ENCODE assay signal across 13 cellular contexts in the genomic region with DNA sequence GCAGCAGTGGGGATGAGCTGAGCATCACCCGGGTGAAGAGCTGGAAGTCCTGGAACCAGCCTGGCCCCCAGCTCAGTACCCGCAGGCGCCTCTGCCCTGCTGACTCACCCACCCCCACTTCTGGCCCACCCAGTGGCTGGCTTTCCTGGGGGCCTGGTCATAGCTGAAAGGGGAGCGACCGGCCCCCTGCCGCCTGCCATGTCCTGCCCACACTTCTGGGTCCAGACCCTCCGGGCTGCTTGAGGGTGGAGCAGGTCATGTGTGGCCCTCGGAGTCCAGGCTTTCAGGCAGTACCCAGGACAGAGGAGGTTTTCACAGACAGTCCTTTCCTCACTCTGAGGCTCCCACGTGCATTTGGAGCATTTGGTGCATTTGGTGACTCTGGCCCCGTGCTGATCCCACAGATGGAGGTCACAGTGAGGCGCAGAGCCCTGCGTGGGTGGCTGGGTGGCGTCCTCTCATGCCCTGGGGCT. TPM values are rescaled to one million over a fixed set of nuclear protein-coding genes. Genes with fewer than 3 reads are reported as not detected.
DNase-seq lines count a peak whose midpoint lies in the region; ATAC-seq lines count a peak whose summit lies in the region.
"Had no signal": no experiment of that assay in that cellular context is flagged by ENCODE, and none has a peak within 500 bp of the region (broad histone marks: within the 10 kb centered on the region; RNA-seq: fewer than 3 reads in every experiment).

No MANE protein-coding gene starts in this region.

- peak overlapping the region; percentile 87 for H2BK12ac ChIP-seq in neuronal stem cell (ENCODE audit: low read length)

- no peak overlapping the region for H3K4me3 ChIP-seq in CD4-positive, CD25-positive, alpha-beta regulatory T cell (ENCODE audit: low read depth, low read length)
- no peak overlapping the region for H3K4me3 ChIP-seq in neuronal stem cell (ENCODE audit: low read length in 2 of 2)
- no peak overlapping the region for H3K4me3 ChIP-seq in HAP-1
- H3K4me3 ChIP-seq: gastroesophageal sphincter, vagina had no signal

- no peak for ATAC-seq in CD4-positive, CD25-positive, alpha-beta regulatory T cell (ENCODE audit: low read depth in 2 of 2)
- ATAC-seq in HG02973 (IDR thresholded peaks at IDR 0.05; ENCODE audit: unreplicated experiment): no peak
- ATAC-seq: activated CD4-positive, CD25-positive, alpha-beta regulatory T cell treated with anti-CD3 and anti-CD28 coated beads, Interleukin-2, amount 50 U/mL, for 24 hours; gastroesophageal sphincter had no signal

- no peaks in the 10 kb centered on the region for H3K9me3 ChIP-seq in CD4-positive, CD25-positive, alpha-beta regulatory T cell (ENCODE audit: control insufficient read depth in 2 of 2, low read length in 2 of 2)
- H3K9me3 ChIP-seq in KOPT-K1 (ENCODE audit: insufficient read depth, low read length, poor library complexity, severe bottlenecking): no peaks in the 10 kb centered on the region
- no peaks in the 10 kb centered on the region for H3K9me3 ChIP-seq in neuronal stem cell (replicated peaks in 1 of 2; ENCODE audit: control insufficient read depth in 2 of 2, insufficient read depth in 1 of 2, low read depth in 1 of 2, low read length in 2 of 2)
- no peaks in the 10 kb centered on the region for H3K9me3 ChIP-seq in HAP-1
- H3K9me3 ChIP-seq: gastroesophageal sphincter, vagina had no signal

- H3K18ac ChIP-seq in neuronal stem cell (ENCODE audit: low read length): peak overlapping the region; percentile 90

- intact Hi-C loops in activated T-helper 2 cell treated with anti-CD3 and anti-CD28 coated beads, Interferon-gamma antibody, Interleukin-2, Interleukin-4, amounts not matched to agents 10 μg/mL and 5 μg/mL and 100 μg/mL, durations not matched to agents 14 hours and 24 hours and 36 hours (cut with micrococcal nuclease): no loop called here

- no peaks in the 10 kb centered on the region for H3K36me3 Mint-ChIP-seq in CD4-positive, CD25-positive, alpha-beta regulatory T cell
- H3K36me3 Mint-ChIP-seq in activated T-helper 2 cell treated with anti-CD3 and anti-CD28 coated beads, Interferon-gamma antibody, Interleukin-2, Interleukin-4, amounts not matched to agents 10 μg/mL and 5 μg/mL and 100 μg/mL, durations not matched to agents 14 hours and 24 hours and 36 hours (ENCODE audit: low read depth): no peaks in the 10 kb centered on the region
- H3K36me3 Mint-ChIP-seq: brain, immature natural killer cell had no signal

- no peaks in the 10 kb centered on the region for H3K27me3 ChIP-seq in CD4-positive, CD25-positive, alpha-beta regulatory T cell (ENCODE audit: control insufficient read depth, insufficient read depth, low read length)
- H3K27me3 ChIP-seq in neuronal stem cell (ENCODE audit: control insufficient read depth in 3 of 3, insufficient read depth in 3 of 3, low read depth in 1 of 3, low read length in 3 of 3): peaks cover 0 to 17% (median 0%) of the 10 kb centered on the region in 3 experiments
- no peaks in the 10 kb centered on the region for H3K27me3 ChIP-seq in HAP-1 (ENCODE audit: low read depth)
- H3K27me3 ChIP-seq: vagina had no signal

- H3K9ac ChIP-seq in neuronal stem cell (ENCODE audit: low read depth, low read length, poor library complexity): peak overlapping the region; percentile 63

- H4K8ac ChIP-seq in neuronal stem cell (ENCODE audit: low read depth, low read length): no peak overlapping the region

- peak overlapping the region; percentile 99 for H2AK5ac ChIP-seq in neuronal stem cell (ENCODE audit: low read depth, low read length)

- H3K79me1 ChIP-seq in neuronal stem cell (ENCODE audit: low read depth, low read length): no peaks in the 10 kb centered on the region

- H3K36me3 ChIP-seq in CD4-positive, CD25-positive, alpha-beta regulatory T cell (ENCODE audit: control insufficient read depth, insufficient read depth, low read length): no peaks in the 10 kb centered on the region
- H3K36me3 ChIP-seq in KOPT-K1 (ENCODE audit: insufficient read depth, low read length) (no peaks in the 10 kb centered on the region), neuronal stem cell (replicated peaks in 1 of 2; ENCODE audit: control insufficient read depth in 2 of 2, insufficient read depth in 2 of 2, low read length in 2 of 2) (no peaks in the 10 kb centered on the region), HAP-1 (replicated peaks) (no peaks in the 10 kb centered on the region)
- H3K36me3 ChIP-seq: gastroesophageal sphincter, vagina had no signal

- H3K27ac Mint-ChIP-seq in CD4-positive, CD25-positive, alpha-beta regulatory T cell: peak overlapping the region in 2 of 3 donors; percentile 78 to 83
- H3K27ac Mint-ChIP-seq in activated T-helper 2 cell treated with anti-CD3 and anti-CD28 coated beads, Interferon-gamma antibody, Interleukin-2, Interleukin-4, amounts not matched to agents 10 μg/mL and 5 μg/mL and 100 μg/mL, durations not matched to agents 14 hours and 24 hours and 36 hours: peak overlapping the region; percentile 48

- H3K14ac ChIP-seq in neuronal stem cell (ENCODE audit: low read length): peak overlapping the region; percentile 71

- H2BK15ac ChIP-seq in neuronal stem cell (ENCODE audit: low read length): peak overlapping the region; percentile 99

- no peak for DNase-seq in CD4-positive, CD25-positive, alpha-beta regulatory T cell
- no peak for DNase-seq in activated T-helper 2 cell treated with anti-CD3 and anti-CD28 coated beads, Interferon-gamma antibody, Interleukin-2, Interleukin-4, amounts not matched to agents 10 μg/mL and 5 μg/mL and 100 μg/mL, durations not matched to agents 14 hours and 24 hours and 36 hours (ENCODE audit: low spot score)
- DNase-seq in neuronal stem cell (ENCODE audit: low spot score) (no peak), NCI-H146 treated with DMSO at 0.1 percent for 48 hours (lab: John Stamatoyannopoulos, UW; ENCODE audit: unreplicated experiment) (no peak), HAP-1 (ENCODE audit: low spot score in 2 of 2) (no peak)
- DNase-seq in activated CD4-positive, alpha-beta T cell treated with anti-CD3 and anti-CD28 coated beads, Interleukin-2, amount 50 U/mL, for 1 hour: no peak
- DNase-seq: immature natural killer cell had no signal

- H2AFZ ChIP-seq in neuronal stem cell (ENCODE audit: low read length): peak overlapping the region; percentile 19

- H3K4me3 Mint-ChIP-seq in CD4-positive, CD25-positive, alpha-beta regulatory T cell: peak overlapping the region in 1 of 4 donors; percentile 38
- no peak overlapping the region for H3K4me3 Mint-ChIP-seq in activated T-helper 2 cell treated with anti-CD3 and anti-CD28 coated beads, Interferon-gamma antibody, Interleukin-2, Interleukin-4, amounts not matched to agents 10 μg/mL and 5 μg/mL and 100 μg/mL, durations not matched to agents 14 hours and 24 hours and 36 hours (ENCODE audit: low read depth)
- H3K4me3 Mint-ChIP-seq: brain had no signal

- WGBS in neuronal stem cell (ENCODE audit: extremely low coverage in 2 of 2, insufficient read length in 2 of 2, insufficient replicate concordance in 1 of 2), 2 donors: no CpG with 5 or more reads among the region's 13 CpGs

- H3K4me1 ChIP-seq in CD4-positive, CD25-positive, alpha-beta regulatory T cell (ENCODE audit: control insufficient read depth, insufficient read depth, low read length, poor library complexity, severe bottlenecking): peaks cover 57% of the 10 kb centered on the region
- peaks cover 8 to 22% of the 10 kb centered on the region in 2 donors for H3K4me1 ChIP-seq in neuronal stem cell (ENCODE audit: control insufficient read depth in 2 of 2, insufficient read depth in 1 of 2, low read depth in 1 of 2, low read length in 2 of 2)
- H3K4me1 ChIP-seq in HAP-1: no peaks in the 10 kb centered on the region
- H3K4me1 ChIP-seq: gastroesophageal sphincter, vagina had no signal

- peak overlapping the region; percentile 47 for H3K27ac ChIP-seq in CD4-positive, CD25-positive, alpha-beta regulatory T cell (ENCODE audit: insufficient read depth, low read length, poor library complexity, severe bottlenecking)
- H3K27ac ChIP-seq in KOPT-K1 (ENCODE audit: low read depth, low read length, poor library complexity, severe bottlenecking) (peak overlapping the region; percentile 100), neuronal stem cell (replicated peaks; ENCODE audit: low read length) (no peak overlapping the region)
- H3K27ac ChIP-seq: gastroesophageal sphincter, vagina had no signal

- H3K4me1 Mint-ChIP-seq in CD4-positive, CD25-positive, alpha-beta regulatory T cell: peaks cover 0 to 61% (median 27%) of the 10 kb centered on the region in 4 donors
- H3K4me1 Mint-ChIP-seq in activated T-helper 2 cell treated with anti-CD3 and anti-CD28 coated beads, Interferon-gamma antibody, Interleukin-2, Interleukin-4, amounts not matched to agents 10 μg/mL and 5 μg/mL and 100 μg/mL, durations not matched to agents 14 hours and 24 hours and 36 hours (ENCODE audit: low read depth): peaks cover 32% of the 10 kb centered on the region
- H3K4me1 Mint-ChIP-seq: brain had no signal

- H4K91ac ChIP-seq in neuronal stem cell (ENCODE audit: low read depth, low read length, poor library complexity): peak overlapping the region; percentile 72

- H3K4me2 ChIP-seq in neuronal stem cell (ENCODE audit: insufficient read depth, low read length, poor library complexity, severe bottlenecking): no peak overlapping the region

- in situ Hi-C loops in HAP-1 (cut with MboI; ENCODE audit: low sequenced_read_pairs): no loop called here

- peaks cover 4% of the 10 kb centered on the region for H3K27me3 Mint-ChIP-seq in CD4-positive, CD25-positive, alpha-beta regulatory T cell
- no peaks in the 10 kb centered on the region for H3K27me3 Mint-ChIP-seq in activated T-helper 2 cell treated with anti-CD3 and anti-CD28 coated beads, Interferon-gamma antibody, Interleukin-2, Interleukin-4, amounts not matched to agents 10 μg/mL and 5 μg/mL and 100 μg/mL, durations not matched to agents 14 hours and 24 hours and 36 hours (ENCODE audit: low read depth)

- H3K9me3 Mint-ChIP-seq in CD4-positive, CD25-positive, alpha-beta regulatory T cell: no peaks in the 10 kb centered on the region
- no peaks in the 10 kb centered on the region for H3K9me3 Mint-ChIP-seq in activated T-helper 2 cell treated with anti-CD3 and anti-CD28 coated beads, Interferon-gamma antibody, Interleukin-2, Interleukin-4, amounts not matched to agents 10 μg/mL and 5 μg/mL and 100 μg/mL, durations not matched to agents 14 hours and 24 hours and 36 hours
- H3K9me3 Mint-ChIP-seq: brain, immature natural killer cell had no signal

- peak overlapping the region; percentile 94 for H3K23ac ChIP-seq in neuronal stem cell (ENCODE audit: low read depth, low read length, poor library complexity)

- peak overlapping the region; percentile 89 for H3K4ac ChIP-seq in neuronal stem cell (ENCODE audit: low read length)

- H2BK5ac ChIP-seq in neuronal stem cell (ENCODE audit: low read length): peak overlapping the region; percentile 60

- H2BK120ac ChIP-seq in neuronal stem cell (ENCODE audit: low read depth, low read length): peak overlapping the region; percentile 87

RNA-seq across cellular contexts. Expression of gene PIEZO1, which starts 7.1 kb away (rescaled TPM):
- 337 TPM for total RNA-seq in CD4-positive, CD25-positive, alpha-beta regulatory T cell
- 10 to 100 TPM; 18.1 to 23.6 (median 19.9) TPM for polyA plus RNA-seq in CD4-positive, CD25-positive, alpha-beta regulatory T cell
- 240 and 255 TPM in 2 replicates for total RNA-seq in activated T-helper 2 cell treated with anti-CD3 and anti-CD28 coated beads, Interferon-gamma antibody, Interleukin-2, Interleukin-4, amounts not matched to agents 10 μg/mL and 5 μg/mL and 100 μg/mL, durations not matched to agents 14 hours and 24 hours and 36 hours
- 8.0 TPM for polyA plus RNA-seq in neuronal stem cell (2013, experiment 1 of 2)
- 9.2 TPM for polyA plus RNA-seq in neuronal stem cell (2013, experiment 2 of 2)

RNA-seq across cellular contexts. Expression of gene CDT1, which starts 11.5 kb away (rescaled TPM):
- total RNA-seq in CD4-positive, CD25-positive, alpha-beta regulatory T cell: 4.8 TPM
- 1 to 10 TPM in 2 of 4 donors, under 1 TPM in 2; 0.60 to 1.4 (median 1.2) TPM for polyA plus RNA-seq in CD4-positive, CD25-positive, alpha-beta regulatory T cell
- 79.9 and 90.9 TPM in 2 replicates for total RNA-seq in activated T-helper 2 cell treated with anti-CD3 and anti-CD28 coated beads, Interferon-gamma antibody, Interleukin-2, Interleukin-4, amounts not matched to agents 10 μg/mL and 5 μg/mL and 100 μg/mL, durations not matched to agents 14 hours and 24 hours and 36 hours
- polyA plus RNA-seq in neuronal stem cell (2013, experiment 1 of 2): 40.6 TPM
- 40.0 TPM for polyA plus RNA-seq in neuronal stem cell (2013, experiment 2 of 2)

RNA-seq across cellular contexts. Expression of gene APRT, which starts 19.6 kb away (rescaled TPM):
- 145 TPM for total RNA-seq in CD4-positive, CD25-positive, alpha-beta regulatory T cell
- 100 to 1,000 TPM; 370 to 489 (median 443) TPM for polyA plus RNA-seq in CD4-positive, CD25-positive, alpha-beta regulatory T cell
- 294 and 300 TPM in 2 replicates for total RNA-seq in activated T-helper 2 cell treated with anti-CD3 and anti-CD28 coated beads, Interferon-gamma antibody, Interleukin-2, Interleukin-4, amounts not matched to agents 10 μg/mL and 5 μg/mL and 100 μg/mL, durations not matched to agents 14 hours and 24 hours and 36 hours
- polyA plus RNA-seq in neuronal stem cell (2013, experiment 1 of 2): 146 TPM
- 150 TPM for polyA plus RNA-seq in neuronal stem cell (2013, experiment 2 of 2)

Comparison
In these comparisons a context has a peak if more than half of its experiments do, and no peak if none do; other contexts are left out.
1. RNA of gene CDT1, which starts 11.5 kb away (total RNA-seq): 79.9 to 90.9 TPM in activated T-helper 2 cell treated with anti-CD3 and anti-CD28 coated beads, Interferon-gamma antibody, Interleukin-2, Interleukin-4, amounts not matched to agents 10 μg/mL and 5 μg/mL and 100 μg/mL, durations not matched to agents 14 hours and 24 hours and 36 hours; 4.8 TPM in CD4-positive, CD25-positive, alpha-beta regulatory T cell (single experiment); every median in the first group is over 10 times any median in the second.